Comparison of ENCODE assay signal across 17 cellular contexts in genomic region chr2:126914811-126915500, GRCh38. TPM values are rescaled to one million over a fixed set of nuclear protein-coding genes. Genes with fewer than 3 reads are reported as not detected.
"Had no signal": no experiment of that assay in that cellular context is flagged by ENCODE, and none has a peak within 500 bp of the region (broad histone marks: within the 10 kb centered on the region; RNA-seq: fewer than 3 reads in every experiment).

No MANE protein-coding gene starts in this region.

- FAIRE-seq: astrocyte had no signal

- DNase-seq: activated CD4-positive, alpha-beta T cell treated with anti-CD3 and anti-CD28 coated beads for 1 hour; activated CD4-positive, alpha-beta T cell treated with anti-CD3 and anti-CD28 coated beads, Interleukin-2, amount 50 U/mL, for 48 hours; activated CD8-positive, alpha-beta memory T cell treated with anti-CD3 and anti-CD28 coated beads, Interleukin-2, amount 50 U/mL, for 48 hours; activated naive CD4-positive, alpha-beta T cell treated with anti-CD3 and anti-CD28 coated beads for 36 hours; effector memory CD4-positive, alpha-beta T cell; immature natural killer cell; left cardiac atrium; naive thymus-derived CD8-positive, alpha-beta T cell; stimulated activated CD4-positive, alpha-beta T cell treated with anti-CD3 and anti-CD28 coated beads, Interleukin-4, amount 100 ng/mL, for 4 hours; T-helper 9 cell had no signal

- ATAC-seq: left cardiac atrium; naive thymus-derived CD8-positive, alpha-beta T cell had no signal

- H3K27ac ChIP-seq: coronary artery had no signal

- H3K4me3 ChIP-seq: coronary artery, lung had no signal

RNA-seq across cellular contexts. Expression of gene TEX51, which starts 16.3 kb away (rescaled TPM):
- total RNA-seq: activated naive CD4-positive, alpha-beta T cell treated with anti-CD3 and anti-CD28 coated beads for 36 hours; astrocyte; epithelial cell of proximal tubule; glomerular endothelial cell; left cardiac atrium; lung; naive thymus-derived CD8-positive, alpha-beta T cell; omental fat pad; SK-MEL-5 had no signal
